13 cellular contexts compared by ENCODE assay signal in the genomic region with DNA sequence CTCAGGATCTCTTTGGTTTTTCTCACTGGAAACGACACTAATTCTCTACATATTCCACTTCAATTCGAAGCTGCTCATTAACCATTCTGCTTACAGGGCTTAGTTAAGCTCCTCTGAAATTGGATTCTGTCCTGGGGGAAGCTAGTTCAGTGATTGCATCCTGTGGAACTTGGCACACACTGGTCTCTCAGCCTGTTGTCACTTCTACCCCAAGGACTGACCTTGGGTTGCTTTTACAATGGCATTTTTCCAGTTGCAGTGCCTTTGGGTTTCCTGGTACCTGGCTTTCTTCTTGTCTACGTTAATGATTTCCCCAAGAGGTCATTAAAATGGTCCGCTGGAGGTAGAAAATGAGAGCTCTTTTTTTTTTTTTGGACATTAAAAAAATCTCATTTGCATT. TPM values are rescaled to one million over a fixed set of nuclear protein-coding genes. Genes with fewer than 3 reads are reported as not detected.
"Had no signal": no experiment of that assay in that cellular context is flagged by ENCODE, and none has a peak within 500 bp of the region (broad histone marks: within the 10 kb centered on the region; RNA-seq: fewer than 3 reads in every experiment).

No MANE protein-coding gene starts in this region.

- ATAC-seq: activated T-cell treated with anti-CD3 and anti-CD28 coated beads, Interleukin-2, amount 50 U/mL, for 72 hours; esophagus mucosa; mucosa of descending colon; naive thymus-derived CD8-positive, alpha-beta T cell had no signal

- H3K27ac ChIP-seq: coronary artery, right lobe of liver, thoracic aorta had no signal

- H3K4me1 ChIP-seq: right lobe of liver had no signal

- H3K36me3 ChIP-seq: right lobe of liver, thoracic aorta had no signal

- H3K27me3 ChIP-seq: right lobe of liver had no signal

- H3K4me3 ChIP-seq: coronary artery, mucosa of descending colon, right lobe of liver, thoracic aorta had no signal

- DNase-seq: activated B cell treated with CpG ODN at 0.5 μM for 24 hours; activated CD4-positive, alpha-beta T cell treated with anti-CD3 and anti-CD28 coated beads for 48 hours; activated CD8-positive, alpha-beta memory T cell treated with anti-CD3 and anti-CD28 coated beads, Interleukin-2, amount 50 U/mL, for 48 hours; activated naive CD8-positive, alpha-beta T cell treated with anti-CD3 and anti-CD28 coated beads for 36 hours; activated T-cell treated with anti-CD3 and anti-CD28 coated beads, Interleukin-2, amount 50 U/mL, for 72 hours; amygdala; mucosa of descending colon; naive thymus-derived CD8-positive, alpha-beta T cell; right lobe of liver; T-helper 2 cell had no signal

- H3K9me3 ChIP-seq: right lobe of liver, thoracic aorta had no signal

RNA-seq across cellular contexts. Expression of gene GABRB3, which starts 33.3 kb away (rescaled TPM):
- total RNA-seq: activated B cell treated with CpG ODN at 0.5 μM for 24 hours; naive thymus-derived CD8-positive, alpha-beta T cell had no signal
- polyA plus RNA-seq: naive thymus-derived CD8-positive, alpha-beta T cell had no signal
